In genomic region chr5:135304352-135305221, GRCh38 we compare ENCODE assay signal across 1 cellular context.
TF ChIP-seq lines count a peak whose summit lies in the region.

No MANE protein-coding gene starts in this region.

TF ChIP-seq in HepG2, 621 proteins besides CTCF, POLR2A, EP300 and RAD21 (continued from another document and continues in another):
- TF ChIP-seq PRDM4 (CRISPR knock-in tag; IDR thresholded peaks at IDR 0.05; ENCODE audit: borderline replicate concordance) (no peak), ATF3 (CRISPR knock-in tag; IDR thresholded peaks at IDR 0.05) (no peak), THAP9 (CRISPR knock-in tag; IDR thresholded peaks at IDR 0.05; ENCODE audit: borderline replicate concordance) (no peak), PPARG (CRISPR knock-in tag; conservative IDR thresholded peaks at IDR 0.05) (no peak), HNF1B (CRISPR knock-in tag; IDR thresholded peaks at IDR 0.05) (no peak), RORA (CRISPR knock-in tag; IDR thresholded peaks at IDR 0.05) (no peak), TGIF2 (CRISPR knock-in tag; IDR thresholded peaks at IDR 0.05) (no peak), IRF9 (CRISPR knock-in tag; IDR thresholded peaks at IDR 0.05; ENCODE audit: borderline replicate concordance) (no peak; the same call in 1 of the 2 replicates), CREB1 (IDR thresholded peaks at IDR 0.05) (no peak), CREB1 (CRISPR knock-in tag; IDR thresholded peaks at IDR 0.05) (no peak), ZBTB7A (CRISPR knock-in tag; IDR thresholded peaks at IDR 0.05) (no peak), BCL3 (CRISPR knock-in tag; IDR thresholded peaks at IDR 0.05) (no peak), YY1 (IDR thresholded peaks at IDR 0.05; ENCODE audit: insufficient read depth, insufficient replicate concordance, low read depth, low read length) (no peak), LBX2 (CRISPR knock-in tag; IDR thresholded peaks at IDR 0.05; ENCODE audit: borderline replicate concordance) (no peak), ZNF251 (CRISPR knock-in tag; IDR thresholded peaks at IDR 0.05) (no peak), GATAD1 (CRISPR knock-in tag; IDR thresholded peaks at IDR 0.05) (no peak), PAF1 (CRISPR knock-in tag; IDR thresholded peaks at IDR 0.05) (no peak), SALL1 (CRISPR knock-in tag; IDR thresholded peaks at IDR 0.05) (peak; percentile 54; the same call in 1 of the 2 replicates), CBX5 (CRISPR knock-in tag; IDR thresholded peaks at IDR 0.05; ENCODE audit: borderline replicate concordance) (no peak), NFE2L1 (CRISPR knock-in tag; IDR thresholded peaks at IDR 0.05; ENCODE audit: borderline replicate concordance) (no peak), SP1 (IDR thresholded peaks at IDR 0.05) (no peak), SP1 (CRISPR knock-in tag; IDR thresholded peaks at IDR 0.05) (no peak), NFIB (CRISPR knock-in tag; IDR thresholded peaks at IDR 0.05; ENCODE audit: borderline replicate concordance) (no peak), KLF11 (CRISPR knock-in tag; IDR thresholded peaks at IDR 0.05) (no peak), ZNF18 (CRISPR knock-in tag; IDR thresholded peaks at IDR 0.05; ENCODE audit: insufficient replicate concordance) (no peak), ZNF639 (CRISPR knock-in tag; conservative IDR thresholded peaks at IDR 0.05) (no peak), TBL1XR1 (IDR thresholded peaks at IDR 0.05; ENCODE audit: borderline replicate concordance, low read length, partially characterized antibody) (peak; percentile 32), KLF12 (CRISPR knock-in tag; IDR thresholded peaks at IDR 0.05; ENCODE audit: borderline replicate concordance) (no peak), TBP (CRISPR knock-in tag; IDR thresholded peaks at IDR 0.05) (no peak), ZBTB40 (IDR thresholded peaks at IDR 0.05) (no peak), ZBTB40 (CRISPR knock-in tag; IDR thresholded peaks at IDR 0.05) (no peak), ZFP41 (CRISPR knock-in tag; IDR thresholded peaks at IDR 0.05; ENCODE audit: borderline replicate concordance) (no peak)
